Comparison of ENCODE assay signal across 10 cellular contexts in the genomic region with DNA sequence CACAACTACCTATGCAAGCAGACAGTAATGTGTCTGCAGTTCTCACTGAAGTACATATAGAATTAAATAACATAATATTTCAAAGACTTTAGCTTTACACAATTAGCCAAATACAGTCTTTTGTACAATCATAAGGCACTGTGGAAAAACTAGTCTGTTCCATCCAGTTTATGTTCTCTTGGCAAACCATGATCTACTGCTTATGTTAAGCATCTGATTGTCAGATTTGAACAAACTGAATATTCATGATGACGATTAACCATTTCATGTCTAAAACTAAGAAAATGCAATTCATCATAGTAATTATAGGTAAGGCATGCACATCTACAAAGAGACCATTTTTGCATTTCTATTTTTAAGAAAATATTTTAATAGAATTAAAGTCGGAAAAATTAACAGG. TPM values are rescaled to one million over a fixed set of nuclear protein-coding genes. Genes with fewer than 3 reads are reported as not detected.
DNase-seq lines count a peak whose midpoint lies in the region; TF ChIP-seq lines count a peak whose summit lies in the region.
"Had no signal": no experiment of that assay in that cellular context is flagged by ENCODE, and none has a peak within 500 bp of the region (broad histone marks: within the 10 kb centered on the region; RNA-seq: fewer than 3 reads in every experiment).

No MANE protein-coding gene starts in this region.

- no peaks in the 10 kb centered on the region for H3K36me3 ChIP-seq in HUES48 (ENCODE audit: control insufficient read depth, insufficient read depth, low read length)
- H3K36me3 ChIP-seq in mesenchymal stem cell (ENCODE audit: control insufficient read depth in 1 of 2, insufficient read depth in 2 of 2, low read depth in 1 of 2, low read length in 2 of 2) = no peaks in the 10 kb centered on the region

- H2AFZ ChIP-seq in mesenchymal stem cell (ENCODE audit: low read depth, low read length) = no peak overlapping the region

- TF ChIP-seq CTCF in AG04449 (IDR thresholded peaks at IDR 0.05; ENCODE audit: insufficient read depth, low read length, missing control alignments) (no peak), choroid plexus epithelial cell (conservative IDR thresholded peaks at IDR 0.05; ENCODE audit: low read depth, low read length) (no peak)

- H3K4ac ChIP-seq in mesenchymal stem cell (ENCODE audit: low read depth in 1 of 2, low read length in 2 of 2) = no peak overlapping the region

- DNase-seq in AG04449 (ENCODE audit: low read depth, low spot score) (no peak), choroid plexus epithelial cell (ENCODE audit: low read depth) (no peak), mesenchymal stem cell (no peak), NOMO-1 treated with DMSO at 0.1 percent for 48 hours (lab: John Stamatoyannopoulos, UW; ENCODE audit: unreplicated experiment) (no peak), NCI-H510A (lab: John Stamatoyannopoulos, UW) (no peak), NCI-H774 (lab: John Stamatoyannopoulos, UW) (no peak), amygdala (lab: John Stamatoyannopoulos, UW) (no peak)
- DNase-seq: activated B cell treated with CpG ODN at 0.5 μM for 24 hours, midbrain had no signal

- no peak overlapping the region for H3K27ac ChIP-seq in HUES48 (ENCODE audit: low read depth, low read length)
- no peak overlapping the region for H3K27ac ChIP-seq in mesenchymal stem cell (ENCODE audit: low read length, poor library complexity, severe bottlenecking)

- H3K18ac ChIP-seq in mesenchymal stem cell (ENCODE audit: low read depth in 1 of 2, low read length in 2 of 2) = no peak overlapping the region

- H3K27me3 ChIP-seq in HUES48 (ENCODE audit: control insufficient read depth, insufficient read depth, low read length) = no peaks in the 10 kb centered on the region
- no peaks in the 10 kb centered on the region for H3K27me3 ChIP-seq in mesenchymal stem cell (ENCODE audit: control insufficient read depth in 1 of 2, insufficient read depth in 1 of 2, low read length in 2 of 2)

- no peak overlapping the region for H2BK120ac ChIP-seq in mesenchymal stem cell (ENCODE audit: low read depth, low read length)

- no peaks in the 10 kb centered on the region for H3K9me3 ChIP-seq in HUES48 (ENCODE audit: control insufficient read depth, insufficient read depth, low read length)
- no peaks in the 10 kb centered on the region for H3K9me3 ChIP-seq in mesenchymal stem cell (ENCODE audit: control insufficient read depth, low read length)

- no peak overlapping the region for H2BK12ac ChIP-seq in mesenchymal stem cell (ENCODE audit: low read length in 2 of 2)

- no peak overlapping the region for H3K14ac ChIP-seq in mesenchymal stem cell (ENCODE audit: low read length in 2 of 2)

- H3K4me1 ChIP-seq in HUES48 (ENCODE audit: control insufficient read depth, insufficient read depth, low read length) = peaks cover 49% of the 10 kb centered on the region
- no peaks in the 10 kb centered on the region for H3K4me1 ChIP-seq in mesenchymal stem cell (ENCODE audit: control insufficient read depth, insufficient read depth, low read depth, low read length)

- H3K4me3 ChIP-seq in AG04449 (ENCODE audit: low read depth, low read length) (peak overlapping the region; percentile 62), HUES48 (ENCODE audit: low read depth, low read length) (peak overlapping the region; percentile 87), choroid plexus epithelial cell (ENCODE audit: low read depth, low read length) (peak overlapping the region; percentile 69), mesenchymal stem cell (ENCODE audit: insufficient read depth in 1 of 2, low read depth in 1 of 2, low read length in 2 of 2) (peak overlapping the region in 1 of 2 experiments; percentile 84)

- no peaks in the 10 kb centered on the region for H3K79me1 ChIP-seq in mesenchymal stem cell (replicated peaks; ENCODE audit: low read length, poor library complexity, severe bottlenecking)

- no peak overlapping the region for H3K4me2 ChIP-seq in mesenchymal stem cell (ENCODE audit: low read length, poor library complexity, severe bottlenecking)

- POLR2A ChIA-PET in AG04449 (lab: Yijun Ruan, JAX) = no interaction called here

- H4K91ac ChIP-seq in mesenchymal stem cell (ENCODE audit: low read length) = no peak overlapping the region

- H3K23ac ChIP-seq in mesenchymal stem cell (ENCODE audit: low read length in 2 of 2) = no peak overlapping the region

- no peak overlapping the region for H4K8ac ChIP-seq in mesenchymal stem cell (ENCODE audit: low read length)

- H2BK5ac ChIP-seq in mesenchymal stem cell (ENCODE audit: low read depth, low read length, poor library complexity, severe bottlenecking) = peak overlapping the region; percentile 8

- no CpG with 5 or more reads among the region's 2 CpGs for WGBS in mesenchymal stem cell

- H2BK15ac ChIP-seq in mesenchymal stem cell (ENCODE audit: low read depth, poor library complexity, severe bottlenecking) = no peak overlapping the region

- peak overlapping the region; percentile 72; the same call in 1 of the 2 replicates for H3K9ac ChIP-seq in HUES48 (ENCODE audit: low read depth, low read length)
- peak overlapping the region; percentile 87 for H3K9ac ChIP-seq in mesenchymal stem cell (ENCODE audit: low read length)

- CTCF ChIA-PET in AG04449 (lab: Yijun Ruan, JAX) = interaction anchor here (0.7 to 2.4 kb wide), 4 partner anchors 11 to 831 kb away, joined by 3 to 11 read pairs (median 5); no protein-coding TSS in a partner anchor

- no peak overlapping the region for H2AK5ac ChIP-seq in mesenchymal stem cell (ENCODE audit: low read length, severe bottlenecking)

RNA-seq across cellular contexts. Expression of gene SEMA3A, which starts 0.8 kb away (rescaled TPM):
- polyA plus RNA-seq in mesenchymal stem cell (2013, experiment 1 of 2) = 73.1 TPM
- polyA plus RNA-seq in mesenchymal stem cell (2013, experiment 2 of 2) = 75.5 TPM
